Comparison of ENCODE assay signal across 21 cellular contexts in the genomic region with DNA sequence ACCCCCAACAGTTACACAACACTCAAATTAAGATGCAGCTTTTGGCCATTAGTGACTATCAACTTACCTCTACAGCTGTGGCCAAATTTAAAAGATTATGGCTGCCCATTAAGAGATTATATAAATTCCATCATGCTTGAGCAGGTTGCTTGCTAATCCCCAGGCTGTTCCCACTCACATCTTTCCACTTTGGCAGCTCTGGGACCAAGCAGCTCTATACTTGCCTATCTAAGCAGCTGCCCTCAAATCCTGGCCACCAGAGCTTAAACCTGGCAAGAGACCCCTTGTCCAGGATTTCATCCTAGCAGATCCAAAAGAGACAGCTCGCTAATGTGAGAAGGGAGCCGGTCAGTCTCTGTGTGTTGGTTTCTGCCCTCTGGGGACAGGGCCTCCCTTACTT. TPM values are rescaled to one million over a fixed set of nuclear protein-coding genes. Genes with fewer than 3 reads are reported as not detected.
DNase-seq lines count a peak whose midpoint lies in the region; FAIRE-seq and TF ChIP-seq lines count a peak whose summit lies in the region.
"Had no signal": no experiment of that assay in that cellular context is flagged by ENCODE, and none has a peak within 500 bp of the region (broad histone marks: within the 10 kb centered on the region; RNA-seq: fewer than 3 reads in every experiment).

No MANE protein-coding gene starts in this region.

- no peak for FAIRE-seq in D721Med (lab: Jason Lieb, UNC)
- peak; percentile 62 for FAIRE-seq in bronchial epithelial cell (lab: Jason Lieb, UNC)
- FAIRE-seq: GM12878, H1, HepG2 had no signal

- H3K9me3 ChIP-seq in spleen: no peaks in the 10 kb centered on the region

- WGBS in spleen, 5 donors: 94 to 100% (median 100%) methylated on average over 2 of the region's 2 CpGs

- no peaks in the 10 kb centered on the region for H3K4me1 ChIP-seq in spleen

- no peak overlapping the region for H3K27ac ChIP-seq in spleen
- H3K27ac ChIP-seq: C4-2B had no signal

- no peaks in the 10 kb centered on the region for H3K27me3 ChIP-seq in bronchial epithelial cell (ENCODE audit: control insufficient read depth, insufficient read depth, low read length)
- no peaks in the 10 kb centered on the region for H3K27me3 ChIP-seq in spleen (replicated peaks in 1 of 7)

- TF ChIP-seq CTCF in D721Med (IDR thresholded peaks at IDR 0.05; ENCODE audit: insufficient read depth, missing control alignments): no peak
- no peak for TF ChIP-seq CTCF in bronchial epithelial cell (IDR thresholded peaks at IDR 0.05; ENCODE audit: insufficient read depth, low read length, severe bottlenecking)
- TF ChIP-seq CTCF in spleen (IDR thresholded peaks at IDR 0.05 in 8 of 11, conservative IDR thresholded peaks at IDR 0.05 in 3 of 11): no peak

- H3K4me3 ChIP-seq in bronchial epithelial cell (ENCODE audit: low read depth, low read length): no peak overlapping the region
- no peak overlapping the region for H3K4me3 ChIP-seq in spleen
- H3K4me3 ChIP-seq: GM12878 had no signal

- intact Hi-C loops in spleen (cut with DNase I; ENCODE audit: low total_unique reads): no loop called here

- DNase-seq in D721Med (ENCODE audit: insufficient read length, low spot score) (peak; percentile 30), NCI-H524 treated with DMSO at 0.1 percent for 48 hours (lab: John Stamatoyannopoulos, UW) (peak; percentile 100), bronchial epithelial cell (ENCODE audit: low read depth) (no peak), spleen (peak; percentile 31), LoVo (ENCODE audit: low spot score) (no peak), NCI-H446 treated with DMSO at 0.1 percent for 48 hours (lab: John Stamatoyannopoulos, UW) (no peak)
- no peak for DNase-seq in stimulated activated naive CD4-positive, alpha-beta T cell treated with Interleukin-2 at 50 U/mL for 16 hours (lab: John Stamatoyannopoulos, UW)
- DNase-seq: AML-193, DMS53, EL, KBM-7, NCI-H1436, NCI-H1930, NCI-H748 treated with DMSO at 0.1 percent for 48 hours, RPMI8226, SIG-M5, T-helper 1 cell had no signal

- TF ChIP-seq POLR2A in spleen (IDR thresholded peaks at IDR 0.05): no peak

- H3K36me3 ChIP-seq in bronchial epithelial cell (ENCODE audit: control insufficient read depth, insufficient read depth, low read length) (peaks cover 6% of the 10 kb centered on the region), spleen (peaks cover 3 to 98% (median 53%) of the 10 kb centered on the region in 6 donors)

RNA-seq across cellular contexts. Expression of gene RASSF2, which starts 50.0 kb away (rescaled TPM):
- total RNA-seq in bronchial epithelial cell (under 0.01 and 0.26 TPM in 2 replicates), spleen (100 to 1,000 TPM in 2 of 7 donors, 10 to 100 TPM in 5; 61.5 to 153 (median 75.7) TPM)
- 10 to 100 TPM; 27.8 to 28.3 (median 27.9) TPM for polyA plus RNA-seq in spleen

Comparison
In these comparisons a context has a peak if more than half of its experiments do, and no peak if none do; other contexts are left out.
1. DNase-seq: peak in D721Med (single experiment), NCI-H524 treated with DMSO at 0.1 percent for 48 hours (single experiment) and spleen (single experiment); none in bronchial epithelial cell (single experiment), LoVo (single experiment), stimulated activated naive CD4-positive, alpha-beta T cell treated with Interleukin-2 at 50 U/mL for 16 hours (single experiment) and NCI-H446 treated with DMSO at 0.1 percent for 48 hours (single experiment).
2. RNA of gene RASSF2, which starts 50.0 kb away (total RNA-seq): 61.5 to 153 TPM in spleen; under 0.01 to 0.26 TPM in bronchial epithelial cell; every median in the first group is over 10 times any median in the second.